ENCODE assay signal across 8 cellular contexts in genomic region chr15:55588070-55588817, GRCh38. TPM values are rescaled to one million over a fixed set of nuclear protein-coding genes. Genes with fewer than 3 reads are reported as not detected.
A peak's percentile ranks its signal among the peaks of the same experiment; 100 is the strongest.
DNase-seq lines count a peak whose midpoint lies in the region; ATAC-seq, FAIRE-seq and TF ChIP-seq lines count a peak whose summit lies in the region.

PYGO1 (minus strand) TSS chr15:55588345; CDS start chr15:55587883, 462 bp downstream.

- H3K4me2 ChIP-seq in HepG2 (ENCODE audit: low read depth, low read length), result peak within 1 kb of the TSS; percentile 88

- H3K9ac ChIP-seq in HepG2 (ENCODE audit: insufficient read depth, low read depth, low read length), result peak within 1 kb of the TSS; percentile 62

- peak within 1 kb of the TSS; percentile 74 for H3K4me3 ChIP-seq in WI38 (ENCODE audit: low read depth, low read length)
- peak within 1 kb of the TSS; percentile 34 to 76 (median 61) for H3K4me3 ChIP-seq in dorsolateral prefrontal cortex
- peak within 1 kb of the TSS; percentile 61 to 72 (median 64); a peak in 5 of 6 replicates for H3K4me3 ChIP-seq in HepG2 (replicated peaks in 1 of 3; ENCODE audit: insufficient read depth in 1 of 3, low read depth in 2 of 3, low read length in 3 of 3)

- ATAC-seq in GM19397 (IDR thresholded peaks at IDR 0.05; ENCODE audit: unreplicated experiment) (peak; percentile 67), HepG2 (peak; percentile 70)

- no TSS peak for BruUV-seq in HepG2 (replicated peaks; lab: Mats Ljungman, UMichigan)

- POLR2A ChIA-PET in HepG2 (lab: Yijun Ruan, JAX), result no interaction called here

- H3K27me3 ChIP-seq in dorsolateral prefrontal cortex (peaks cover 0 to 43% (median 20%) of the 10 kb centered on the region in 45 donors), HepG2 (ENCODE audit: control insufficient read depth in 1 of 2, insufficient read depth in 2 of 2, low read length in 2 of 2) (peaks cover 6 to 21% of the 10 kb centered on the region in 2 experiments; a peak in 4 of 5 replicates)

- H3K27ac ChIP-seq in dorsolateral prefrontal cortex (peak within 1 kb of the TSS in 13 of 59 donors; percentile 51 to 75 (median 64)), HepG2 (ENCODE audit: extremely low read length, insufficient read depth, low read length) (no peak within 1 kb of the TSS)

- no peaks in the 10 kb centered on the region for H3K36me3 ChIP-seq in HepG2 (replicated peaks in 1 of 2; ENCODE audit: control insufficient read depth in 1 of 2, insufficient read depth in 2 of 2, low read length in 2 of 2)

- FAIRE-seq in HepG2 (lab: Jason Lieb, UNC), result no peak

- no peaks in the 10 kb centered on the region for H3K9me3 ChIP-seq in HepG2 (ENCODE audit: low read length)

- H3K4me1 ChIP-seq in HepG2 (ENCODE audit: insufficient read depth, low read length), result peaks cover 13% of the 10 kb centered on the region

- no peak for TF ChIP-seq RAD21 in HepG2 (CRISPR knock-in tag; IDR thresholded peaks at IDR 0.05)

- no peak for TF ChIP-seq EP300 in HepG2 (IDR thresholded peaks at IDR 0.05; ENCODE audit: low read depth in 2 of 2, low read length in 2 of 2)
- TF ChIP-seq EP300 in HepG2 (CRISPR knock-in tag; IDR thresholded peaks at IDR 0.05; ENCODE audit: borderline replicate concordance), result no peak

- peak; percentile 53 for DNase-seq in CD1c-positive myeloid dendritic cell (ENCODE audit: extremely low spot score)
- DNase-seq in M059J (ENCODE audit: low read depth), result peak; percentile 62
- peak in 5 of 10 donors; percentile 44 to 62 (median 47) for DNase-seq in dorsolateral prefrontal cortex
- DNase-seq in HepG2 (ENCODE audit: low spot score), result peak; percentile 5
- DNase-seq in stimulated activated CD4-positive, alpha-beta T cell treated with anti-CD3 and anti-CD28 coated beads, Interleukin-4, amount 100 ng/mL, for 48 hours (ENCODE audit: low read depth in 2 of 2), result peak; percentile 18 to 28
- no peak for DNase-seq in superior temporal gyrus (ENCODE audit: extremely low spot score)

- WGBS in HepG2 (ENCODE audit: low lambda C conversion rate), result 0% methylated on average over 5 of the region's 107 CpGs

- in situ Hi-C loops in HepG2 (cut with HindIII; ENCODE audit: extremely low pct_ligation_motif_present, low pct_unique_long_range_greater_than_20kb), result no loop called here

- TF ChIP-seq CTCF in WI38 (IDR thresholded peaks at IDR 0.05; ENCODE audit: low read depth, low read length), result no peak
- no peak for TF ChIP-seq CTCF in dorsolateral prefrontal cortex (IDR thresholded peaks at IDR 0.05 in 54 of 56, conservative IDR thresholded peaks at IDR 0.05 in 2 of 56; ENCODE audit: low read depth in 1 of 56, partially characterized antibody in 56 of 56)
- peak; percentile 16; the same call in 1 of the 2 replicates for TF ChIP-seq CTCF in HepG2 (CRISPR knock-in tag; IDR thresholded peaks at IDR 0.05)

- no peaks in the 10 kb centered on the region for H4K20me1 ChIP-seq in HepG2 (ENCODE audit: insufficient read depth, low read length)

- H2AFZ ChIP-seq in HepG2 (ENCODE audit: low read length), result no peak within 1 kb of the TSS

- intact Hi-C loops in dorsolateral prefrontal cortex (cut with DNase I), result no loop called here
- intact Hi-C loops in HepG2 (cut with micrococcal nuclease; ENCODE audit: unreplicated experiment), result no loop called here

- TF ChIP-seq POLR2A in HepG2 (IDR thresholded peaks at IDR 0.05; ENCODE audit: insufficient read depth in 1 of 2, low read depth in 2 of 2, low read length in 2 of 2), result no peak

- CTCF ChIA-PET in HepG2 (lab: Yijun Ruan, JAX; ENCODE audit: low intra/inter-chr PET ratio, low total read pairs), result no interaction called here

- H3K79me2 ChIP-seq in HepG2 (ENCODE audit: insufficient read depth, low read length), result no peaks in the 10 kb centered on the region

TF ChIP-seq in HepG2, 621 proteins besides CTCF, POLR2A, EP300 and RAD21 (continues in another document):
- TF ChIP-seq DMTF1 (CRISPR knock-in tag; IDR thresholded peaks at IDR 0.05) (no peak), ZFP90 (CRISPR knock-in tag; IDR thresholded peaks at IDR 0.05; ENCODE audit: borderline replicate concordance) (no peak), SIX4 (CRISPR knock-in tag; IDR thresholded peaks at IDR 0.05) (no peak), THAP8 (CRISPR knock-in tag; IDR thresholded peaks at IDR 0.05; ENCODE audit: borderline replicate concordance) (no peak), ZFY (CRISPR knock-in tag; IDR thresholded peaks at IDR 0.05) (peak; percentile 29), BRF2 (CRISPR knock-in tag; IDR thresholded peaks at IDR 0.05) (no peak), ZNF10 (CRISPR knock-in tag; IDR thresholded peaks at IDR 0.05; ENCODE audit: borderline replicate concordance, low read depth) (no peak), ZC3H13 (CRISPR knock-in tag; IDR thresholded peaks at IDR 0.05) (no peak), SOX5 (CRISPR knock-in tag; IDR thresholded peaks at IDR 0.05; ENCODE audit: borderline replicate concordance) (no peak)

RNA-seq across cellular contexts. Expression of gene PYGO1, which starts in this region (rescaled TPM):
- total RNA-seq in M059J (2014; rRNA removed; shearing (Covaris generic)), result 4.8 and 5.4 TPM in 2 replicates
- total RNA-seq in dorsolateral prefrontal cortex (10 to 100 TPM in 31 of 120 experiments, 1 to 10 TPM in 89; 3.6 to 15.2 (median 8.8) TPM), HepG2 (2016; rRNA removed; fragmentation: Illumina TruSeq; extraction: Trizol) (1.8 and 2.6 TPM in 2 replicates)
- total RNA-seq in HepG2 (2016; cell fraction: cytosol; rRNA removed; fragmentation: Illumina TruSeq; extraction: Trizol; ENCODE audit: low read depth), result 0.26 and 0.40 TPM in 2 replicates
- total RNA-seq in HepG2 (2016; cell fraction: insoluble cytoplasmic fraction; rRNA removed; fragmentation: Illumina TruSeq; extraction: Trizol), result 1.8 and 2.0 TPM in 2 replicates
- total RNA-seq in HepG2 (2016; cell fraction: membrane; rRNA removed; fragmentation: Illumina TruSeq; extraction: Trizol), result 1.2 and 1.6 TPM in 2 replicates
- 1.7 and 2.1 TPM in 2 replicates for total RNA-seq in HepG2 (2016; cell fraction: nucleus; rRNA removed; fragmentation: Illumina TruSeq; extraction: Trizol)
- polyA plus RNA-seq in HepG2 (2011; rRNA removed), result 0.94 and 1.1 TPM in 2 replicates
- polyA plus RNA-seq in HepG2 (2011; cell fraction: cytosol; rRNA removed), result 0.30 and 0.45 TPM in 2 replicates
- polyA plus RNA-seq in HepG2 (2011; cell fraction: nucleus; rRNA removed), result 0.57 and 0.63 TPM in 2 replicates
- polyA plus RNA-seq in HepG2 (2012), result 0.45 and 0.74 TPM in 2 replicates
- 0.11 and 0.20 TPM in 2 replicates for polyA plus RNA-seq in HepG2 (2016; cell fraction: cytosol; fragmentation: Illumina TruSeq; extraction: Trizol; ENCODE audit: low read depth)
- polyA plus RNA-seq in HepG2 (2016; cell fraction: insoluble cytoplasmic fraction; fragmentation: Illumina TruSeq; extraction: Trizol; ENCODE audit: low read depth), result 1.5 TPM in 2 replicates
- polyA plus RNA-seq in HepG2 (2016; cell fraction: membrane; fragmentation: Illumina TruSeq; extraction: Trizol; ENCODE audit: low read depth), result 0.50 and 0.52 TPM in 2 replicates
- 1.2 and 1.9 TPM in 2 replicates for polyA plus RNA-seq in HepG2 (2016; cell fraction: nucleus; fragmentation: Illumina TruSeq; extraction: Trizol; ENCODE audit: insufficient read depth, low read depth)
- polyA minus RNA-seq in HepG2 (2011; rRNA and poly(A)+ RNA removed; ENCODE audit: low replicate concordance), result 0.21 and 1.1 TPM in 2 replicates
- polyA minus RNA-seq in HepG2 (2011; cell fraction: cytosol; rRNA and poly(A)+ RNA removed), result 0.79 and 0.89 TPM in 2 replicates
- polyA minus RNA-seq in HepG2 (2011; cell fraction: nucleus; rRNA and poly(A)+ RNA removed), result 1.0 and 1.7 TPM in 2 replicates
